ENCODE assay signal across 1 cellular context in the genomic region with DNA sequence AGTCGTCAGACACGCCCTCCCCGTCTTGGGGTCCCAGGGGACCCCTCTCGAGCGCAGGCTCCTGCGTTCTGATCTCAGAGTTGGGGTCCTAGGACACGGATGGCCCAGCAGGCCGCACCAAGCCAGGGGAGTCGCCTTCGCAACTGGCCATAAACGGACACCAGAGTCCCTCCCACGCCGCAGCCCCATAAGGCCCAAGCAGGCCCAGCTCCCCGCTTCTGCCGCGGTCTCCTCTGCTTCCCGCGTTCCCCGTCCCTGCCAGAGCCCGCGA.
TF ChIP-seq lines count a peak whose summit lies in the region.

No MANE protein-coding gene starts in this region.

TF ChIP-seq in H1, 55 proteins besides CTCF, POLR2A, EP300 and RAD21 (continued from another document):
- TF ChIP-seq, protein P1, sequence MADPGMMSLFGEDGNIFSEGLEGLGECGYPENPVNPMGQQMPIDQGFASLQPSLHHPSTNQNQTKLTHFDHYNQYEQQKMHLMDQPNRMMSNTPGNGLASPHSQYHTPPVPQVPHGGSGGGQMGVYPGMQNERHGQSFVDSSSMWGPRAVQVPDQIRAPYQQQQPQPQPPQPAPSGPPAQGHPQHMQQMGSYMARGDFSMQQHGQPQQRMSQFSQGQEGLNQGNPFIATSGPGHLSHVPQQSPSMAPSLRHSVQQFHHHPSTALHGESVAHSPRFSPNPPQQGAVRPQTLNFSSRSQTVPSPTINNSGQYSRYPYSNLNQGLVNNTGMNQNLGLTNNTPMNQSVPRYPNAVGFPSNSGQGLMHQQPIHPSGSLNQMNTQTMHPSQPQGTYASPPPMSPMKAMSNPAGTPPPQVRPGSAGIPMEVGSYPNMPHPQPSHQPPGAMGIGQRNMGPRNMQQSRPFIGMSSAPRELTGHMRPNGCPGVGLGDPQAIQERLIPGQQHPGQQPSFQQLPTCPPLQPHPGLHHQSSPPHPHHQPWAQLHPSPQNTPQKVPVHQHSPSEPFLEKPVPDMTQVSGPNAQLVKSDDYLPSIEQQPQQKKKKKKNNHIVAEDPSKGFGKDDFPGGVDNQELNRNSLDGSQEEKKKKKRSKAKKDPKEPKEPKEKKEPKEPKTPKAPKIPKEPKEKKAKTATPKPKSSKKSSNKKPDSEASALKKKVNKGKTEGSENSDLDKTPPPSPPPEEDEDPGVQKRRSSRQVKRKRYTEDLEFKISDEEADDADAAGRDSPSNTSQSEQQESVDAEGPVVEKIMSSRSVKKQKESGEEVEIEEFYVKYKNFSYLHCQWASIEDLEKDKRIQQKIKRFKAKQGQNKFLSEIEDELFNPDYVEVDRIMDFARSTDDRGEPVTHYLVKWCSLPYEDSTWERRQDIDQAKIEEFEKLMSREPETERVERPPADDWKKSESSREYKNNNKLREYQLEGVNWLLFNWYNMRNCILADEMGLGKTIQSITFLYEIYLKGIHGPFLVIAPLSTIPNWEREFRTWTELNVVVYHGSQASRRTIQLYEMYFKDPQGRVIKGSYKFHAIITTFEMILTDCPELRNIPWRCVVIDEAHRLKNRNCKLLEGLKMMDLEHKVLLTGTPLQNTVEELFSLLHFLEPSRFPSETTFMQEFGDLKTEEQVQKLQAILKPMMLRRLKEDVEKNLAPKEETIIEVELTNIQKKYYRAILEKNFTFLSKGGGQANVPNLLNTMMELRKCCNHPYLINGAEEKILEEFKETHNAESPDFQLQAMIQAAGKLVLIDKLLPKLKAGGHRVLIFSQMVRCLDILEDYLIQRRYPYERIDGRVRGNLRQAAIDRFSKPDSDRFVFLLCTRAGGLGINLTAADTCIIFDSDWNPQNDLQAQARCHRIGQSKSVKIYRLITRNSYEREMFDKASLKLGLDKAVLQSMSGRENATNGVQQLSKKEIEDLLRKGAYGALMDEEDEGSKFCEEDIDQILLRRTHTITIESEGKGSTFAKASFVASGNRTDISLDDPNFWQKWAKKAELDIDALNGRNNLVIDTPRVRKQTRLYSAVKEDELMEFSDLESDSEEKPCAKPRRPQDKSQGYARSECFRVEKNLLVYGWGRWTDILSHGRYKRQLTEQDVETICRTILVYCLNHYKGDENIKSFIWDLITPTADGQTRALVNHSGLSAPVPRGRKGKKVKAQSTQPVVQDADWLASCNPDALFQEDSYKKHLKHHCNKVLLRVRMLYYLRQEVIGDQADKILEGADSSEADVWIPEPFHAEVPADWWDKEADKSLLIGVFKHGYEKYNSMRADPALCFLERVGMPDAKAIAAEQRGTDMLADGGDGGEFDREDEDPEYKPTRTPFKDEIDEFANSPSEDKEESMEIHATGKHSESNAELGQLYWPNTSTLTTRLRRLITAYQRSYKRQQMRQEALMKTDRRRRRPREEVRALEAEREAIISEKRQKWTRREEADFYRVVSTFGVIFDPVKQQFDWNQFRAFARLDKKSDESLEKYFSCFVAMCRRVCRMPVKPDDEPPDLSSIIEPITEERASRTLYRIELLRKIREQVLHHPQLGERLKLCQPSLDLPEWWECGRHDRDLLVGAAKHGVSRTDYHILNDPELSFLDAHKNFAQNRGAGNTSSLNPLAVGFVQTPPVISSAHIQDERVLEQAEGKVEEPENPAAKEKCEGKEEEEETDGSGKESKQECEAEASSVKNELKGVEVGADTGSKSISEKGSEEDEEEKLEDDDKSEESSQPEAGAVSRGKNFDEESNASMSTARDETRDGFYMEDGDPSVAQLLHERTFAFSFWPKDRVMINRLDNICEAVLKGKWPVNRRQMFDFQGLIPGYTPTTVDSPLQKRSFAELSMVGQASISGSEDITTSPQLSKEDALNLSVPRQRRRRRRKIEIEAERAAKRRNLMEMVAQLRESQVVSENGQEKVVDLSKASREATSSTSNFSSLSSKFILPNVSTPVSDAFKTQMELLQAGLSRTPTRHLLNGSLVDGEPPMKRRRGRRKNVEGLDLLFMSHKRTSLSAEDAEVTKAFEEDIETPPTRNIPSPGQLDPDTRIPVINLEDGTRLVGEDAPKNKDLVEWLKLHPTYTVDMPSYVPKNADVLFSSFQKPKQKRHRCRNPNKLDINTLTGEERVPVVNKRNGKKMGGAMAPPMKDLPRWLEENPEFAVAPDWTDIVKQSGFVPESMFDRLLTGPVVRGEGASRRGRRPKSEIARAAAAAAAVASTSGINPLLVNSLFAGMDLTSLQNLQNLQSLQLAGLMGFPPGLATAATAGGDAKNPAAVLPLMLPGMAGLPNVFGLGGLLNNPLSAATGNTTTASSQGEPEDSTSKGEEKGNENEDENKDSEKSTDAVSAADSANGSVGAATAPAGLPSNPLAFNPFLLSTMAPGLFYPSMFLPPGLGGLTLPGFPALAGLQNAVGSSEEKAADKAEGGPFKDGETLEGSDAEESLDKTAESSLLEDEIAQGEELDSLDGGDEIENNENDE (IDR thresholded peaks at IDR 0.05; ENCODE audit: insufficient replicate concordance, low read length) = no peak
- TF ChIP-seq POLR2AphosphoS5 (IDR thresholded peaks at IDR 0.05; ENCODE audit: low read depth, low read length) = no peak
- no peak for TF ChIP-seq TCF12 (IDR thresholded peaks at IDR 0.05; ENCODE audit: low read depth, low read length)
- no peak for TF ChIP-seq MAFK (IDR thresholded peaks at IDR 0.05; ENCODE audit: low read depth, low read length)
- TF ChIP-seq EZH2 (IDR thresholded peaks at IDR 0.05; ENCODE audit: low read depth, low read length, severe bottlenecking) = no peak
- TF ChIP-seq JUND (IDR thresholded peaks at IDR 0.05; ENCODE audit: low read length) = no peak
- TF ChIP-seq RNF2 (IDR thresholded peaks at IDR 0.05; ENCODE audit: borderline replicate concordance, low read depth, low read length, missing control alignments, poor library complexity, severe bottlenecking) = no peak
- no peak for TF ChIP-seq PHF8 (conservative IDR thresholded peaks at IDR 0.05; ENCODE audit: low read depth, low read length)
- TF ChIP-seq, protein P2, sequence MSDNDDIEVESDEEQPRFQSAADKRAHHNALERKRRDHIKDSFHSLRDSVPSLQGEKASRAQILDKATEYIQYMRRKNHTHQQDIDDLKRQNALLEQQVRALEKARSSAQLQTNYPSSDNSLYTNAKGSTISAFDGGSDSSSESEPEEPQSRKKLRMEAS (IDR thresholded peaks at IDR 0.05) = no peak
- TF ChIP-seq GABPA (IDR thresholded peaks at IDR 0.05; ENCODE audit: borderline replicate concordance, insufficient read depth, low read length) = no peak
